8 cellular contexts compared by ENCODE assay signal in the genomic region with DNA sequence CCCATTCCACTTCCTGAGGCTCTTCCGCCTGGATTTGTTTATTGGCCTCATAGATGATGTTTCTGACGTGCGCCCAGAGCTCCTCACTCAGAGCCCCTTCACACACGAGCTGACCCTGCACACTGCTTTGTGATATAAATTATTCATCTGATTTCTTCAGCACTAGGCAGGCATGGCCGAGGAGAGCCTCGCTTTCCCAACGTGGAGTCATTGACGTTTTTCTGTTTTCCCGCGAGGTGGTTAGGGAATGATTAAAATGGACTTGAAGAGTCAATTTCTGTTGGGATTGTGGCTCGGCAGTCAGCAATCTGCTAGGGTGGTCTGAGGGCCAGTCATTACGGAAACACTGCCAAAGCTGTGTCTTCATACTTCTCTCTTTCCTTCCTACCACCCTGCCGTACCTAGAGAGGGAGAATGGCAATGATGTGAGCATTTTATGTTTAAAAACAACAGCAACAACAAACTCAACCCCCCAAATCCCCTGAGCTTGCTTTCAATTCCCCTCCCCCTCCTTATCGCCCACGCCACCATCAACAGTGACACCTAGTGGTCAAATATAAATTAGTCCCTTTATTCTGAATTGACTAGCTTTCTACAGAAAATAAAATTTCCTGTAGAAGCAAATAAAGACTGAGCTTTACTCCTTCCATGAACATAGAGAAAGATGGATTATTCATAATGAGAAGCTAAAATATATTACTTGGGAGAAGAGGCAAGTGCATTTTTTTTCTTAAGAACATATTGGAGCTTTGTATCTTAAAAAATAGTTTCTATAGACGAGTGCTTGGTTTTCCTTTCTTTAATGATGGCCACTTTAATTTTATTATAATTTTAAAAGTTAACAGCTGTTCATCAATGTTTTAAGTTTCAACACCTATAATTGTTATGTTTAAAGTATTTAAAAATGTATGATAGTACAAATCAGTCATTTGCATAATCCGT.
A peak's percentile ranks its signal among the peaks of the same experiment; 100 is the strongest.
DNase-seq lines count a peak whose midpoint lies in the region; ATAC-seq and TF ChIP-seq lines count a peak whose summit lies in the region.

No MANE protein-coding gene starts in this region.

- ATAC-seq in left ventricle myocardium superior (peak; percentile 82), HG03439 (IDR thresholded peaks at IDR 0.05; ENCODE audit: unreplicated experiment) (no peak)

- TF ChIP-seq CTCF in LNCAP (IDR thresholded peaks at IDR 0.05) = peak; percentile 64; the same call in 1 of the 2 replicates

- DNase-seq in activated CD4-positive, alpha-beta T cell treated with anti-CD3 and anti-CD28 coated beads for 4 hours = peak; percentile 11 to 39
- DNase-seq in activated CD4-positive, alpha-beta T cell treated with anti-CD3 and anti-CD28 coated beads, Interleukin-2, amount 50 U/mL, for 1 hour = no peak
- peak; percentile 42 for DNase-seq in RPMI8226
- DNase-seq in astrocyte of the hippocampus (ENCODE audit: low read depth, low spot score) = peak; percentile 73
- DNase-seq in left ventricle myocardium superior = peak; percentile 30
- DNase-seq in putamen (ENCODE audit: low spot score) = peak; percentile 38

- intact Hi-C loops in left ventricle myocardium superior (cut with micrococcal nuclease) = loop anchor here (10.0 kb wide), 1 partner anchor 100 kb away; no protein-coding TSS in a partner anchor
